27 cellular contexts compared by ENCODE assay signal in genomic region chr3:32078085-32078634, GRCh38. TPM values are rescaled to one million over a fixed set of nuclear protein-coding genes. Genes with fewer than 3 reads are reported as not detected.
DNase-seq lines count a peak whose midpoint lies in the region; ATAC-seq and TF ChIP-seq lines count a peak whose summit lies in the region.
"Had no signal": no experiment of that assay in that cellular context is flagged by ENCODE, and none has a peak within 500 bp of the region (broad histone marks: within the 10 kb centered on the region; RNA-seq: fewer than 3 reads in every experiment).

No MANE protein-coding gene starts in this region.

- no peaks in the 10 kb centered on the region for H3K36me3 Mint-ChIP-seq in endothelial cell (ENCODE audit: low read depth, unreplicated experiment)

- H3K27ac Mint-ChIP-seq in endothelial cell (ENCODE audit: unreplicated experiment), result no peak overlapping the region
- H3K27ac Mint-ChIP-seq: activated CD4-positive, alpha-beta T cell treated with anti-CD3 and anti-CD28 coated beads for 36 hours; activated T-cell treated with anti-CD3 and anti-CD28 coated beads, Interleukin-2, amount 50 U/mL, for 24 hours had no signal

- H4K20me1 ChIP-seq in OCI-LY3 (ENCODE audit: insufficient read depth, low read length), result no peaks in the 10 kb centered on the region
- H4K20me1 ChIP-seq: BLaER1 treated with 17β-estradiol and CSF1 and Interleukin-3, amounts not matched to agents 10 nM and 100 nM had no signal

- TF ChIP-seq CTCF in GM12864 (IDR thresholded peaks at IDR 0.05; ENCODE audit: low read depth, low read length, missing control alignments), result no peak
- no peak for TF ChIP-seq CTCF in OCI-LY3 (IDR thresholded peaks at IDR 0.05; ENCODE audit: low read depth, low read length)
- no peak for TF ChIP-seq CTCF in lower lobe of right lung (IDR thresholded peaks at IDR 0.05)
- no peak for TF ChIP-seq CTCF in endothelial cell (IDR thresholded peaks at IDR 0.05; ENCODE audit: unreplicated experiment)

- no peak overlapping the region for H3K4me3 Mint-ChIP-seq in endothelial cell (ENCODE audit: unreplicated experiment)
- H3K4me3 Mint-ChIP-seq: activated CD4-positive, alpha-beta T cell treated with anti-CD3 and anti-CD28 coated beads for 36 hours; activated T-cell treated with anti-CD3 and anti-CD28 coated beads, Interleukin-2, amount 50 U/mL, for 24 hours had no signal

- peaks cover 5% of the 10 kb centered on the region for H3K4me1 Mint-ChIP-seq in endothelial cell (ENCODE audit: unreplicated experiment)
- H3K4me1 Mint-ChIP-seq: activated CD4-positive, alpha-beta T cell treated with anti-CD3 and anti-CD28 coated beads for 36 hours had no signal

- H3K4me1 ChIP-seq in OCI-LY3 (ENCODE audit: low read length) (peaks cover 32% of the 10 kb centered on the region), lower lobe of right lung (peaks cover 11% of the 10 kb centered on the region), skeletal muscle tissue (ENCODE audit: control insufficient read depth in 3 of 3, insufficient read depth in 3 of 3, low read length in 3 of 3) (peaks cover 1 to 12% (median 11%) of the 10 kb centered on the region in 3 donors)

- peak overlapping the region; percentile 77 for H2AFZ ChIP-seq in OCI-LY3 (ENCODE audit: low read depth, low read length)

- ATAC-seq in lower lobe of right lung, result no peak
- no peak for ATAC-seq in GM18873 (IDR thresholded peaks at IDR 0.05; ENCODE audit: low FRiP score, unreplicated experiment)
- ATAC-seq: activated CD4-positive, alpha-beta T cell treated with anti-CD3 and anti-CD28 coated beads for 36 hours; body of pancreas had no signal

- intact Hi-C loops in lower lobe of right lung (cut with DNase I), result no loop called here

- peak overlapping the region; percentile 8; the same call in 1 of the 2 replicates for H3K27ac ChIP-seq in OCI-LY3 (ENCODE audit: low read length)
- peak overlapping the region; percentile 41 for H3K27ac ChIP-seq in lower lobe of right lung
- H3K27ac ChIP-seq in skeletal muscle tissue (ENCODE audit: low read depth, low read length), result peak overlapping the region; percentile 9
- H3K27ac ChIP-seq: BLaER1 treated with 17β-estradiol and CSF1 and Interleukin-3, amounts not matched to agents 10 nM and 100 nM; body of pancreas; epithelial cell of prostate; RWPE1; SK-N-MC; thoracic aorta; vagina had no signal

- DNase-seq in GM12864 (ENCODE audit: low read depth), result peak; percentile 19
- DNase-seq in lower lobe of right lung, result no peak
- no peak for DNase-seq in NCI-H748 (lab: John Stamatoyannopoulos, UW; ENCODE audit: unreplicated experiment)
- no peak for DNase-seq in HuH-7.5 (ENCODE audit: low spot score)
- DNase-seq in endothelial cell (ENCODE audit: low spot score), result no peak
- DNase-seq: activated CD4-positive, alpha-beta T cell treated with anti-CD3 and anti-CD28 coated beads for 36 hours; activated naive CD4-positive, alpha-beta T cell; activated T-cell treated with anti-CD3 and anti-CD28 coated beads, Interleukin-2, amount 50 U/mL, for 24 hours; body of pancreas; cerebellar nuclear complex; KG1; NCI-H1694; NCI-H2171; NCI-H524 treated with DMSO at 0.1 percent for 48 hours; stimulated activated CD4-positive, alpha-beta T cell treated with anti-CD3 and anti-CD28 coated beads, Interleukin-4, amount 100 ng/mL, for 1 hour; stimulated activated naive CD4-positive, alpha-beta T cell; T-helper 2 cell had no signal

- H3K9me3 Mint-ChIP-seq in endothelial cell (ENCODE audit: unreplicated experiment), result no peaks in the 10 kb centered on the region
- H3K9me3 Mint-ChIP-seq: activated T-cell treated with anti-CD3 and anti-CD28 coated beads, Interleukin-2, amount 50 U/mL, for 24 hours had no signal

- H3K9me3 ChIP-seq in OCI-LY3 (ENCODE audit: insufficient read depth, low read length), result no peaks in the 10 kb centered on the region
- no peaks in the 10 kb centered on the region for H3K9me3 ChIP-seq in lower lobe of right lung
- H3K9me3 ChIP-seq in skeletal muscle tissue (ENCODE audit: control insufficient read depth in 3 of 3, low read length in 3 of 3), result no peaks in the 10 kb centered on the region
- H3K9me3 ChIP-seq: body of pancreas, heart left ventricle, thoracic aorta, vagina had no signal

- H3K9ac ChIP-seq in OCI-LY3 (ENCODE audit: low read length), result peak overlapping the region; percentile 39
- peak overlapping the region in 2 of 3 donors; percentile 36 to 72 for H3K9ac ChIP-seq in skeletal muscle tissue (ENCODE audit: low read depth in 1 of 3, low read length in 3 of 3)
- H3K9ac ChIP-seq: BLaER1 treated with 17β-estradiol and CSF1 and Interleukin-3, amounts not matched to agents 10 nM and 100 nM had no signal

- H3K4me2 ChIP-seq in OCI-LY3 (ENCODE audit: low read length), result peak overlapping the region; percentile 87
- H3K4me2 ChIP-seq: BLaER1 treated with 17β-estradiol and CSF1 and Interleukin-3, amounts not matched to agents 10 nM and 100 nM had no signal

- H3K27me3 ChIP-seq in OCI-LY3 (ENCODE audit: low read depth, low read length) (no peaks in the 10 kb centered on the region), lower lobe of right lung (ENCODE audit: low read depth) (no peaks in the 10 kb centered on the region), skeletal muscle tissue (ENCODE audit: control insufficient read depth in 3 of 3, insufficient read depth in 3 of 3, low read length in 3 of 3) (no peaks in the 10 kb centered on the region)
- H3K27me3 ChIP-seq: BLaER1 treated with 17β-estradiol and CSF1 and Interleukin-3, amounts not matched to agents 10 nM and 100 nM; body of pancreas; heart left ventricle; vagina had no signal

- H3K4me3 ChIP-seq in GM12864 (ENCODE audit: low read depth, low read length) (no peak overlapping the region), OCI-LY3 (ENCODE audit: low read length) (peak overlapping the region; percentile 72), lower lobe of right lung (no peak overlapping the region), skeletal muscle tissue (ENCODE audit: low read length in 3 of 3) (peak overlapping the region in 2 of 3 donors; percentile 40 to 78)
- H3K4me3 ChIP-seq: BLaER1 treated with 17β-estradiol and CSF1 and Interleukin-3, amounts not matched to agents 10 nM and 100 nM; body of pancreas; SK-N-MC; thoracic aorta had no signal

- H3K27me3 Mint-ChIP-seq in endothelial cell (ENCODE audit: unreplicated experiment), result no peaks in the 10 kb centered on the region

- H3K79me2 ChIP-seq in OCI-LY3 (ENCODE audit: low read length), result no peaks in the 10 kb centered on the region

- H3K36me3 ChIP-seq in OCI-LY3 (replicated peaks; ENCODE audit: low read depth, low read length) (no peaks in the 10 kb centered on the region), lower lobe of right lung (no peaks in the 10 kb centered on the region), skeletal muscle tissue (ENCODE audit: control insufficient read depth in 3 of 3, insufficient read depth in 3 of 3, low read length in 3 of 3) (no peaks in the 10 kb centered on the region)
- H3K36me3 ChIP-seq: BLaER1 treated with 17β-estradiol and CSF1 and Interleukin-3, amounts not matched to agents 10 nM and 100 nM; heart left ventricle; thoracic aorta; vagina had no signal

RNA-seq across cellular contexts. Expression of gene GPD1L, which starts 28.3 kb away (rescaled TPM):
- 77.9 TPM for total RNA-seq in lower lobe of right lung
- 54.3 TPM for total RNA-seq in skeletal muscle tissue
- total RNA-seq in endothelial cell (ENCODE audit: unreplicated experiment), result 2.5 TPM

Comparison
In these comparisons a context has a peak if more than half of its experiments do, and no peak if none do; other contexts are left out.
1. H3K4me3 ChIP-seq: peak in OCI-LY3 (single experiment) and skeletal muscle tissue (2 of 3); none in GM12864 (single experiment) and lower lobe of right lung (single experiment).
2. RNA of gene GPD1L, which starts 28.3 kb away (total RNA-seq): 77.9 TPM in lower lobe of right lung (single experiment) and 54.3 TPM in skeletal muscle tissue (single experiment); 2.5 TPM in endothelial cell (single experiment); every median in the first group is over 10 times any median in the second.
3. Peak in every context shown above with its lines, with median percentiles within 50 percentile points of each other: H3K27ac ChIP-seq.